Comparison of ENCODE assay signal across 14 cellular contexts in genomic region chr10:61623101-61623500, GRCh38. TPM values are rescaled to one million over a fixed set of nuclear protein-coding genes. Genes with fewer than 3 reads are reported as not detected.
DNase-seq lines count a peak whose midpoint lies in the region; TF ChIP-seq lines count a peak whose summit lies in the region.
"Had no signal": no experiment of that assay in that cellular context is flagged by ENCODE, and none has a peak within 500 bp of the region (broad histone marks: within the 10 kb centered on the region; RNA-seq: fewer than 3 reads in every experiment).

No MANE protein-coding gene starts in this region.

- H3K27ac ChIP-seq in SJSA1: peak overlapping the region; percentile 52
- H3K27ac ChIP-seq: body of pancreas, testis had no signal

- H3K4me2 ChIP-seq in skeletal muscle satellite cell (ENCODE audit: low read length): peak overlapping the region; percentile 43

- H3K9me3 ChIP-seq in SJSA1 (replicated peaks): no peaks in the 10 kb centered on the region
- no peaks in the 10 kb centered on the region for H3K9me3 ChIP-seq in skeletal muscle satellite cell (replicated peaks; ENCODE audit: low read length)
- no peaks in the 10 kb centered on the region for H3K9me3 ChIP-seq in BE2C
- H3K9me3 ChIP-seq: body of pancreas, testis had no signal

- no peak overlapping the region for H3K4me3 ChIP-seq in SJSA1
- H3K4me3 ChIP-seq in skeletal muscle satellite cell (ENCODE audit: low read length): no peak overlapping the region
- H3K4me3 ChIP-seq in BE2C (ENCODE audit: low read depth, low read length): no peak overlapping the region
- H3K4me3 ChIP-seq: body of pancreas, testis had no signal

- H3K36me3 ChIP-seq in SJSA1 (no peaks in the 10 kb centered on the region), skeletal muscle satellite cell (ENCODE audit: insufficient read depth, low read length) (no peaks in the 10 kb centered on the region), BE2C (no peaks in the 10 kb centered on the region)

- no peaks in the 10 kb centered on the region for H3K4me1 Mint-ChIP-seq in activated T-cell treated with anti-CD3 and anti-CD28 coated beads, Interleukin-2, amount 50 U/mL, for 24 hours (ENCODE audit: low read depth)
- H3K4me1 Mint-ChIP-seq: CD14-positive monocyte had no signal

- TF ChIP-seq CTCF in BE2C (IDR thresholded peaks at IDR 0.05; ENCODE audit: low read depth, low read length): no peak

- DNase-seq in NCI-H1092 treated with DMSO at 0.1 percent for 48 hours (lab: John Stamatoyannopoulos, UW): peak; percentile 26
- DNase-seq in SJSA1 (ENCODE audit: low read depth in 1 of 2, low spot score in 2 of 2): no peak
- peak; percentile 64 for DNase-seq in inferior parietal cortex (ENCODE audit: extremely low spot score)
- DNase-seq in activated T-cell treated with anti-CD3 and anti-CD28 coated beads, Interleukin-2, amount 50 U/mL, for 24 hours: no peak
- DNase-seq in ACHN: no peak
- no peak for DNase-seq in BE2C
- DNase-seq: activated CD8-positive, alpha-beta memory T cell treated with anti-CD3 and anti-CD28 coated beads for 24 hours; activated gamma-delta T cell treated with Interleukin-2 at 50 U/mL for 16 hours; body of pancreas; effector CD4-positive, alpha-beta T cell; OCI-M1; testis had no signal

- no peaks in the 10 kb centered on the region for H3K9me3 Mint-ChIP-seq in activated T-cell treated with anti-CD3 and anti-CD28 coated beads, Interleukin-2, amount 50 U/mL, for 24 hours

- H3K4me3 Mint-ChIP-seq in activated T-cell treated with anti-CD3 and anti-CD28 coated beads, Interleukin-2, amount 50 U/mL, for 24 hours: no peak overlapping the region
- H3K4me3 Mint-ChIP-seq: CD14-positive monocyte had no signal

- in situ Hi-C loops in ACHN (cut with HindIII; ENCODE audit: low pct_ligation_motif_present, low pct_unique_long_range_greater_than_20kb, low sequenced_read_pairs): no loop called here

- H3K9ac ChIP-seq in skeletal muscle satellite cell (ENCODE audit: low read depth, low read length): peak overlapping the region; percentile 37

- H3K4me1 ChIP-seq in SJSA1 (replicated peaks) (peaks cover 26% of the 10 kb centered on the region), skeletal muscle satellite cell (ENCODE audit: control insufficient read depth, insufficient read depth, low read length) (peaks cover 25% of the 10 kb centered on the region), BE2C (no peaks in the 10 kb centered on the region)
- H3K4me1 ChIP-seq: testis had no signal

- H3K27me3 ChIP-seq in SJSA1 (replicated peaks): no peaks in the 10 kb centered on the region
- H3K27me3 ChIP-seq in skeletal muscle satellite cell (ENCODE audit: control insufficient read depth, insufficient read depth, low read length): no peaks in the 10 kb centered on the region
- H3K27me3 ChIP-seq in BE2C: peaks cover 18% of the 10 kb centered on the region
- H3K27me3 ChIP-seq: body of pancreas, testis had no signal

- no peak overlapping the region for H3K27ac Mint-ChIP-seq in activated T-cell treated with anti-CD3 and anti-CD28 coated beads, Interleukin-2, amount 50 U/mL, for 24 hours
- H3K27ac Mint-ChIP-seq: CD14-positive monocyte had no signal

- H3K36me3 Mint-ChIP-seq in activated T-cell treated with anti-CD3 and anti-CD28 coated beads, Interleukin-2, amount 50 U/mL, for 24 hours (ENCODE audit: low read depth): no peaks in the 10 kb centered on the region
- H3K36me3 Mint-ChIP-seq: CD14-positive monocyte had no signal

- H3K27me3 Mint-ChIP-seq in activated T-cell treated with anti-CD3 and anti-CD28 coated beads, Interleukin-2, amount 50 U/mL, for 24 hours: peaks cover 14% of the 10 kb centered on the region

RNA-seq across cellular contexts. Expression of gene CABCOCO1, which starts 39.6 kb away (rescaled TPM):
- total RNA-seq in SJSA1 (2014; rRNA removed; shearing (Covaris generic)): 2.2 TPM in 1 of 2 replicates, not detected in the other
- 0.66 and 0.76 TPM in 2 replicates for total RNA-seq in skeletal muscle satellite cell (2012; rRNA removed)
- polyA plus RNA-seq in BE2C (2012; ENCODE audit: insufficient read depth, insufficient read length, low read depth): not detected
- total RNA-seq: body of pancreas had no signal
- polyA plus RNA-seq: CD14-positive monocyte had no signal

Comparison
In these comparisons a context has a peak if more than half of its experiments do, and no peak if none do; other contexts are left out.
1. DNase-seq: peak in NCI-H1092 treated with DMSO at 0.1 percent for 48 hours (single experiment) and inferior parietal cortex (single experiment); none in SJSA1 (0 of 2), activated T-cell treated with anti-CD3 and anti-CD28 coated beads, Interleukin-2, amount 50 U/mL, for 24 hours (single experiment), ACHN (single experiment) and BE2C (single experiment).